33 cellular contexts compared by ENCODE assay signal in the genomic region with DNA sequence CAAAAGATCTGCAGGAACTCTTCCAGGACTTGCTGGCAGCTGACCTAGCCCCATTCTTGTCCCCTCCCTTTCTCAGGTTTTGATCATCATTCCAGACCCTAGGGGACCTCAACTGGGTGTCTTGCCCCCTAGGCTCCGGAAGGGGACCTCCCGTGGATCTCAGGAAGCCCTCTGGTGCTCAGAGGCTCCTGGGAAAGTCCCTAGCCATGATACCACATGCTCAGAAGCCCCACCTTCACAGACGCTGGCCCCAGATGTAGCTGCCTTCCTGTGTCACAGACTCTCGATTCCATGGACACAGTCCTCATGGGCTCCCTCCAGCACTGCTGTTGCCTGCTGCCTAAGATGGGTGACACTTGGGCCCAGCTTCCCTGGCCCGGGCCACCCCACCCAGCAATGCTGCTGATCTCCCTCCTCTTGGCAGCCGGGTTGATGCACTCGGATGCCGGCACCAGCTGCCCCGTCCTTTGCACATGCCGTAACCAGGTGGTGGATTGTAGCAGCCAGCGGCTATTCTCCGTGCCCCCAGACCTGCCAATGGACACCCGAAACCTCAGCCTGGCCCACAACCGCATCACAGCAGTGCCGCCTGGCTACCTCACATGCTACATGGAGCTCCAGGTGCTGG. TPM values are rescaled to one million over a fixed set of nuclear protein-coding genes. Genes with fewer than 3 reads are reported as not detected.
DNase-seq lines count a peak whose midpoint lies in the region; TF ChIP-seq lines count a peak whose summit lies in the region.
"Had no signal": no experiment of that assay in that cellular context is flagged by ENCODE, and none has a peak within 500 bp of the region (broad histone marks: within the 10 kb centered on the region; RNA-seq: fewer than 3 reads in every experiment).

A gene with protein sequence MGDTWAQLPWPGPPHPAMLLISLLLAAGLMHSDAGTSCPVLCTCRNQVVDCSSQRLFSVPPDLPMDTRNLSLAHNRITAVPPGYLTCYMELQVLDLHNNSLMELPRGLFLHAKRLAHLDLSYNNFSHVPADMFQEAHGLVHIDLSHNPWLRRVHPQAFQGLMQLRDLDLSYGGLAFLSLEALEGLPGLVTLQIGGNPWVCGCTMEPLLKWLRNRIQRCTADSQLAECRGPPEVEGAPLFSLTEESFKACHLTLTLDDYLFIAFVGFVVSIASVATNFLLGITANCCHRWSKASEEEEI (plus strand): TSS at position 276 of the 628 bp plus-strand sequence. CDS start 70 bp downstream, at position 346.

- 89% methylated on average over 13 of the region's 15 CpGs; no CpG with 5 or more reads in 1 of the 2 donors for WGBS in transverse colon (ENCODE audit: low coverage in 1 of 2), 2 donors

- H3K36me3 ChIP-seq in HEK293 (ENCODE audit: control insufficient read depth in 2 of 2, insufficient read depth in 1 of 2, low read length in 2 of 2) = no peaks in the 10 kb centered on the region
- H3K36me3 ChIP-seq in transverse colon = no peaks in the 10 kb centered on the region
- H3K36me3 ChIP-seq: BLaER1 treated with 17β-estradiol and CSF1 and Interleukin-3, amounts not matched to agents 10 nM and 100 nM; HAP-1; heart right ventricle; neutrophil; sigmoid colon; SJCRH30; tibial nerve had no signal

- H3K27me3 ChIP-seq in dorsolateral prefrontal cortex = peaks cover 0 to 25% (median 0%) of the 10 kb centered on the region in 45 donors
- peaks cover 29% of the 10 kb centered on the region for H3K27me3 ChIP-seq in transverse colon

- DNase-seq in dorsolateral prefrontal cortex = no peak
- no peak for DNase-seq in occipital lobe (lab: John Stamatoyannopoulos, UW)
- no peak for DNase-seq in transverse colon
- no peak for DNase-seq in DMS53 (lab: John Stamatoyannopoulos, UW)
- DNase-seq in activated T-cell treated with anti-CD3 and anti-CD28 coated beads, Interleukin-2, amount 50 U/mL, for 1 hour = no peak
- DNase-seq in SHP77 treated with DMSO at 0.1 percent for 48 hours (lab: John Stamatoyannopoulos, UW) = no peak
- DNase-seq: activated CD4-positive, alpha-beta T cell treated with anti-CD3 and anti-CD28 coated beads for 36 hours; activated CD8-positive, alpha-beta T cell treated with anti-CD3 and anti-CD28 coated beads, Interleukin-2, amount 10 ng/mL, durations not matched to agents 7 days and 5 days; activated naive CD8-positive, alpha-beta T cell treated with anti-CD3 and anti-CD28 coated beads for 36 hours; anterior cingulate cortex; effector memory CD8-positive, alpha-beta T cell; GDM1; heart right ventricle; immature natural killer cell; left colon; mammary epithelial cell; NCI-H446 treated with DMSO at 0.1 percent for 48 hours; NCI-H774; sigmoid colon; SJCRH30; stimulated activated CD4-positive, alpha-beta T cell treated with anti-CD3 and anti-CD28 coated beads, Interleukin-4, amount 100 ng/mL, for 1 hour; T-helper 9 cell had no signal

- H3K4me3 ChIP-seq in HEK293 (ENCODE audit: low read depth, low read length) (no peak within 1 kb of the TSS), dorsolateral prefrontal cortex (peak within 1 kb of the TSS in 37 of 59 donors; percentile 20 to 62 (median 49)), iPS-18c (ENCODE audit: insufficient read depth, low read depth, low read length) (peak within 1 kb of the TSS; percentile 64), transverse colon (no peak within 1 kb of the TSS)
- H3K4me3 ChIP-seq: BLaER1 treated with 17β-estradiol and CSF1 and Interleukin-3, amounts not matched to agents 10 nM and 100 nM; coronary artery; HAP-1; sigmoid colon; SJCRH30; tibial nerve had no signal

- no peak for TF ChIP-seq EP300 in transverse colon (IDR thresholded peaks at IDR 0.05; ENCODE audit: low read depth)

- intact Hi-C loops in dorsolateral prefrontal cortex (cut with DNase I) (no loop called here), transverse colon (cut with DNase I; ENCODE audit: low total_unique reads) (no loop called here)

- in situ Hi-C loops in transverse colon (cut with MboI; ENCODE audit: low pct_ligation_motif_present in 1 of 4, low pct_unique_long_range_greater_than_20kb in 1 of 4, low sequenced_read_pairs in 3 of 4) = no loop called here

- POLR2A ChIA-PET in HEK293 (lab: Yijun Ruan, JAX) = no interaction called here

- H3K27ac ChIP-seq in HEK293 (ENCODE audit: extremely low read depth, low read depth, low read length) = no peak within 1 kb of the TSS
- H3K27ac ChIP-seq in dorsolateral prefrontal cortex = peak within 1 kb of the TSS in 1 of 59 donors; percentile 53
- H3K27ac ChIP-seq in transverse colon = no peak within 1 kb of the TSS
- H3K27ac ChIP-seq: BLaER1 treated with 17β-estradiol and CSF1 and Interleukin-3, amounts not matched to agents 10 nM and 100 nM; coronary artery; heart right ventricle; neutrophil; sigmoid colon; SJCRH30; tibial nerve had no signal

- TF ChIP-seq CTCF in HEK293 (tag by site-specific recombination; IDR thresholded peaks at IDR 0.05) (no peak), dorsolateral prefrontal cortex (IDR thresholded peaks at IDR 0.05 in 54 of 56, conservative IDR thresholded peaks at IDR 0.05 in 2 of 56; ENCODE audit: low read depth in 1 of 56, partially characterized antibody in 56 of 56) (no peak), transverse colon (IDR thresholded peaks at IDR 0.05) (no peak)

- CTCF ChIA-PET in HEK293 (lab: Yijun Ruan, JAX) = no interaction called here

- H3K9me3 ChIP-seq in HEK293 (ENCODE audit: control insufficient read depth, insufficient read depth, low read depth, low read length) = no peaks in the 10 kb centered on the region
- no peaks in the 10 kb centered on the region for H3K9me3 ChIP-seq in iPS-18c (ENCODE audit: control insufficient read depth, insufficient read depth, low read length)
- no peaks in the 10 kb centered on the region for H3K9me3 ChIP-seq in transverse colon
- H3K9me3 ChIP-seq: HAP-1, heart right ventricle, neutrophil, sigmoid colon, SJCRH30, tibial nerve had no signal

- no peaks in the 10 kb centered on the region for H3K4me1 ChIP-seq in HEK293 (ENCODE audit: control insufficient read depth, insufficient read depth, low read length)
- peaks cover 0 to 5% (median 0%) of the 10 kb centered on the region in 4 donors for H3K4me1 ChIP-seq in transverse colon
- H3K4me1 ChIP-seq: HAP-1, SJCRH30 had no signal

- no peak for TF ChIP-seq POLR2A in transverse colon (IDR thresholded peaks at IDR 0.05)

TF ChIP-seq in HEK293, 187 proteins besides CTCF, POLR2A, EP300 and RAD21:
- peak; percentile 72 for TF ChIP-seq GLIS1 (tag by site-specific recombination; IDR thresholded peaks at IDR 0.05)
- peak; percentile 21; the same call in 1 of the 2 replicates for TF ChIP-seq ZIC2 (tag by site-specific recombination; IDR thresholded peaks at IDR 0.05)
- TF ChIP-seq ZNF404 (tag by site-specific recombination; IDR thresholded peaks at IDR 0.05) = no peak

RNA-seq across cellular contexts. Expression of the gene that starts here (rescaled TPM):
- 10 to 100 TPM in 31 of 120 experiments, 1 to 10 TPM in 89; 2.6 to 16.4 (median 8.3) TPM for total RNA-seq in dorsolateral prefrontal cortex
- 25.7 TPM for total RNA-seq in occipital lobe
- total RNA-seq in transverse colon = under 1 TPM in 2 of 4 donors, not detected in 2; 0.14 to 0.16 TPM
- total RNA-seq: activated CD4-positive, alpha-beta T cell treated with anti-CD3 and anti-CD28 coated beads for 36 hours; activated CD8-positive, alpha-beta T cell treated with anti-CD3 and anti-CD28 coated beads, Interleukin-2, amount 10 ng/mL, durations not matched to agents 7 days and 5 days; activated naive CD8-positive, alpha-beta T cell treated with anti-CD3 and anti-CD28 coated beads for 36 hours; activated T-helper 2 cell treated with anti-CD3 and anti-CD28 coated beads, Interferon-gamma antibody, Interleukin-2, Interleukin-4, amounts not matched to agents 10 μg/mL and 5 μg/mL and 100 μg/mL, durations not matched to agents 14 hours and 24 hours and 36 hours; fibroblast of villous mesenchyme; mammary epithelial cell; pulmonary artery endothelial cell; RPMI7951; SJCRH30; tibial nerve had no signal

Comparison
In these comparisons a context has a peak if more than half of its experiments do, and no peak if none do; other contexts are left out.
1. H3K4me3 ChIP-seq: peak in dorsolateral prefrontal cortex (37 of 59) and iPS-18c (single experiment); none in HEK293 (single experiment) and transverse colon (0 of 4).